1 cellular context compared by ENCODE assay signal in genomic region chr12:78248321-78248720, GRCh38.
TF ChIP-seq lines count a peak whose summit lies in the region.

No MANE protein-coding gene starts in this region.

TF ChIP-seq in IMR-90, 13 proteins besides CTCF, POLR2A, EP300 and RAD21 (continued from another document):
- TF ChIP-seq MXI1 (IDR thresholded peaks at IDR 0.05; ENCODE audit: borderline replicate concordance, low read depth, low read length) = no peak
- no peak for TF ChIP-seq MAFK (IDR thresholded peaks at IDR 0.05; ENCODE audit: low read depth, low read length)
- no peak for TF ChIP-seq FOS (IDR thresholded peaks at IDR 0.05; ENCODE audit: low read depth, low read length)
